In genomic region chr11:71525938-71526495, GRCh38 we compare ENCODE assay signal across 27 cellular contexts. TPM values are rescaled to one million over a fixed set of nuclear protein-coding genes. Genes with fewer than 3 reads are reported as not detected.
DNase-seq lines count a peak whose midpoint lies in the region; ATAC-seq, FAIRE-seq and TF ChIP-seq lines count a peak whose summit lies in the region.
"Had no signal": no experiment of that assay in that cellular context is flagged by ENCODE, and none has a peak within 500 bp of the region (broad histone marks: within the 10 kb centered on the region; RNA-seq: fewer than 3 reads in every experiment).

No MANE protein-coding gene starts in this region.

- peak; percentile 63 to 84 (median 82) for ATAC-seq in right lobe of liver
- ATAC-seq in effector memory CD8-positive, alpha-beta T cell (replicated peaks) = no peak
- ATAC-seq: Panc1 had no signal

- H3K4me1 ChIP-seq in hepatocyte (ENCODE audit: insufficient read depth) (peaks cover 4% of the 10 kb centered on the region), right lobe of liver (peaks cover 0 to 26% (median 11%) of the 10 kb centered on the region in 4 donors), small intestine (ENCODE audit: control insufficient read depth in 2 of 2, insufficient read depth in 1 of 2, low read depth in 1 of 2, low read length in 1 of 2) (no peaks in the 10 kb centered on the region)

- no peaks in the 10 kb centered on the region for H4K20me1 ChIP-seq in hepatocyte (ENCODE audit: insufficient read depth, poor library complexity, severe bottlenecking)
- H4K20me1 ChIP-seq: BLaER1 had no signal

- H3K4me3 ChIP-seq in hepatocyte (no peak overlapping the region), right lobe of liver (no peak overlapping the region), small intestine (ENCODE audit: low read depth in 1 of 2, low read length in 2 of 2) (no peak overlapping the region)
- H3K4me3 ChIP-seq: BLaER1, MG63 had no signal

- no peak overlapping the region for H3K27ac ChIP-seq in hepatocyte
- peak overlapping the region; percentile 72 to 79 (median 76) for H3K27ac ChIP-seq in right lobe of liver
- H3K27ac ChIP-seq in small intestine (ENCODE audit: low read depth in 1 of 2, low read length in 1 of 2) = no peak overlapping the region
- H3K27ac ChIP-seq: 22Rv1, BLaER1, RWPE1 had no signal

- no peaks in the 10 kb centered on the region for H3K9me2 ChIP-seq in hepatocyte (replicated peaks; ENCODE audit: insufficient read depth)

- H3K36me3 Mint-ChIP-seq in effector memory CD8-positive, alpha-beta T cell (ENCODE audit: insufficient read depth) = no peaks in the 10 kb centered on the region

- TF ChIP-seq CTCF in hepatocyte (IDR thresholded peaks at IDR 0.05; ENCODE audit: poor library complexity) = no peak
- no peak for TF ChIP-seq CTCF in right lobe of liver (IDR thresholded peaks at IDR 0.05)

- H3K36me3 ChIP-seq in hepatocyte (replicated peaks; ENCODE audit: insufficient read depth, low read depth) (no peaks in the 10 kb centered on the region), right lobe of liver (no peaks in the 10 kb centered on the region), small intestine (ENCODE audit: control insufficient read depth in 2 of 2, insufficient read depth in 2 of 2, low read length in 2 of 2) (no peaks in the 10 kb centered on the region)
- H3K36me3 ChIP-seq: MG63 had no signal

- H3K27me3 Mint-ChIP-seq in effector memory CD8-positive, alpha-beta T cell = peaks cover 16 to 42% of the 10 kb centered on the region in 2 donors

- WGBS in hepatocyte (ENCODE audit: low lambda C conversion rate, missing lambda C conversion rate) = 89% methylated on average over 2 of the region's 2 CpGs
- WGBS in right lobe of liver (ENCODE audit: insufficient coverage, low coverage, low lambda C conversion rate, missing lambda C conversion rate) = 50% methylated on average over 1 of the region's 2 CpGs
- WGBS in small intestine, 3 donors = 78 to 93% (median 82%) methylated on average over 2 of the region's 2 CpGs

- FAIRE-seq in small intestine (lab: Jason Lieb, UNC) = no peak
- FAIRE-seq: D721Med, G401.6, H1, HTR-8/SVneo had no signal

- H3K27ac Mint-ChIP-seq in effector memory CD8-positive, alpha-beta T cell = no peak overlapping the region
- H3K27ac Mint-ChIP-seq: CD4-positive, alpha-beta T cell had no signal

- TF ChIP-seq POLR2A in right lobe of liver (IDR thresholded peaks at IDR 0.05) = no peak

- H3K27me3 ChIP-seq in hepatocyte = no peaks in the 10 kb centered on the region
- no peaks in the 10 kb centered on the region for H3K27me3 ChIP-seq in right lobe of liver
- no peaks in the 10 kb centered on the region for H3K27me3 ChIP-seq in small intestine (ENCODE audit: control insufficient read depth in 2 of 2, insufficient read depth in 2 of 2, low read length in 2 of 2)
- H3K27me3 ChIP-seq: BLaER1, MG63 had no signal

- H3K4me1 Mint-ChIP-seq in effector memory CD8-positive, alpha-beta T cell (ENCODE audit: low read depth in 2 of 2) = no peaks in the 10 kb centered on the region

- intact Hi-C loops in right lobe of liver (cut with DNase I) = no loop called here

- no peaks in the 10 kb centered on the region for H3K79me2 ChIP-seq in hepatocyte

- no peak overlapping the region for H3K4me2 ChIP-seq in hepatocyte

- no peak overlapping the region for H3K4me3 Mint-ChIP-seq in effector memory CD8-positive, alpha-beta T cell
- H3K4me3 Mint-ChIP-seq: CD4-positive, alpha-beta T cell had no signal

- peaks cover 0 to 7% of the 10 kb centered on the region in 2 donors for H3K9me3 Mint-ChIP-seq in effector memory CD8-positive, alpha-beta T cell

- H2AFZ ChIP-seq in hepatocyte = no peak overlapping the region

- H3K9me3 ChIP-seq in hepatocyte (ENCODE audit: low read depth) (no peaks in the 10 kb centered on the region), right lobe of liver (no peaks in the 10 kb centered on the region), small intestine (ENCODE audit: control insufficient read depth, low read depth) (no peaks in the 10 kb centered on the region)
- H3K9me3 ChIP-seq: MG63 had no signal

- DNase-seq in DMS53 (lab: John Stamatoyannopoulos, UW) = peak; percentile 58
- DNase-seq in DMS53 treated with DMSO at 0.1 percent for 48 hours (lab: John Stamatoyannopoulos, UW; ENCODE audit: unreplicated experiment) = no peak
- peak; percentile 26 for DNase-seq in hepatocyte (ENCODE audit: low spot score)
- peak in 1 of 3 donors; percentile 56 for DNase-seq in right lobe of liver
- peak; percentile 89 for DNase-seq in small intestine
- DNase-seq in effector memory CD8-positive, alpha-beta T cell = no peak
- DNase-seq in ecto neural progenitor cell (ENCODE audit: low spot score) = no peak
- DNase-seq in NOMO-1 treated with DMSO at 0.1 percent for 48 hours (lab: John Stamatoyannopoulos, UW; ENCODE audit: unreplicated experiment) = no peak
- DNase-seq: ACHN; CD4-positive, alpha-beta T cell; HCEC 1CT; KBM-7; MG63; NCI-H526 treated with DMSO at 0.1 percent for 48 hours; SHP77 had no signal

RNA-seq across cellular contexts. Expression of gene KRTAP5-7, which starts 1.1 kb away (rescaled TPM):
- total RNA-seq in hepatocyte (0.12 TPM in 1 of 2 replicates, not detected in the other), right lobe of liver (1 to 10 TPM in 1 of 6 experiments, under 1 TPM in 3, not detected in 2; 0.18 to 3.9 (median 0.23) TPM)
- polyA plus RNA-seq in hepatocyte (not detected in 2 replicates), small intestine (under 1 TPM in 1 of 3 donors, not detected in 2; 0.07 TPM)
- total RNA-seq: CD4-positive, alpha-beta T cell; H1; LHCN-M2; NCI-H460; OCI-LY7 had no signal
- polyA plus RNA-seq: H1 had no signal

RNA-seq across cellular contexts. Expression of gene KRTAP5-8, which starts 11.8 kb away (rescaled TPM):
- not detected in 2 replicates for total RNA-seq in hepatocyte
- polyA plus RNA-seq in hepatocyte = 0.26 TPM in 1 of 2 replicates, not detected in the other
- total RNA-seq in right lobe of liver = under 1 TPM in 1 of 6 experiments, not detected in 5; 0.24 TPM
- polyA plus RNA-seq in small intestine = under 1 TPM in 1 of 3 donors, not detected in 2; 0.16 TPM
- total RNA-seq: CD4-positive, alpha-beta T cell; H1; LHCN-M2; NCI-H460; OCI-LY7 had no signal
- polyA plus RNA-seq: H1 had no signal

RNA-seq across cellular contexts. Expression of gene KRTAP5-9, which starts 22.2 kb away (rescaled TPM):
- 0.23 TPM in 1 of 2 replicates, not detected in the other for total RNA-seq in hepatocyte
- polyA plus RNA-seq in hepatocyte = 0.13 TPM in 1 of 2 replicates, not detected in the other
- total RNA-seq in right lobe of liver = under 1 TPM in 2 of 6 experiments, not detected in 4; 0.17 to 0.38 TPM
- polyA plus RNA-seq in small intestine = under 1 TPM in 2 of 3 donors, not detected in 1; 0.31 to 0.67 TPM
- total RNA-seq: H1, LHCN-M2, NCI-H460, OCI-LY7, SK-MEL-5 had no signal

RNA-seq across cellular contexts. Expression of gene KRTAP5-10, which starts 39.3 kb away (rescaled TPM):
- not detected in 2 replicates for total RNA-seq in hepatocyte
- polyA plus RNA-seq in hepatocyte = 0.12 TPM in 1 of 2 replicates, not detected in the other
- under 1 TPM in 3 of 6 experiments, not detected in 3; 0.17 to 0.18 (median 0.18) TPM for total RNA-seq in right lobe of liver
- polyA plus RNA-seq in small intestine = under 1 TPM in 1 of 3 donors, not detected in 2; 0.07 TPM
- total RNA-seq: CD4-positive, alpha-beta T cell; H1; LHCN-M2; NCI-H460; OCI-LY7 had no signal

RNA-seq across cellular contexts. Expression of gene KRTAP5-11, which starts 56.7 kb away (rescaled TPM):
- not detected in 2 replicates for total RNA-seq in hepatocyte
- not detected in 2 replicates for polyA plus RNA-seq in hepatocyte
- total RNA-seq in right lobe of liver = not detected
- polyA plus RNA-seq in small intestine = not detected
- total RNA-seq: CD4-positive, alpha-beta T cell; H1; LHCN-M2; NCI-H460; OCI-LY7; SK-MEL-5 had no signal
- polyA plus RNA-seq: H1 had no signal

Comparison
In these comparisons a context has a peak if more than half of its experiments do, and no peak if none do; other contexts are left out.
1. DNase-seq: peak in DMS53 (single experiment), hepatocyte (single experiment) and small intestine (single experiment); none in DMS53 treated with DMSO at 0.1 percent for 48 hours (single experiment), effector memory CD8-positive, alpha-beta T cell (0 of 3), ecto neural progenitor cell (single experiment) and NOMO-1 treated with DMSO at 0.1 percent for 48 hours (single experiment).
2. H3K27ac ChIP-seq: peak in right lobe of liver (3 of 3); none in hepatocyte (single experiment) and small intestine (0 of 2).